1 cellular context compared by ENCODE assay signal in genomic region chr15:65049418-65049840, GRCh38.
A peak's percentile ranks its signal among the peaks of the same experiment; 100 is the strongest.
TF ChIP-seq lines count a peak whose summit lies in the region.

No MANE protein-coding gene starts in this region.

TF ChIP-seq in K562, 482 proteins besides CTCF, POLR2A, EP300 and RAD21 (continues in another document):
- TF ChIP-seq FOXJ2 (tag; IDR thresholded peaks at IDR 0.05) (no peak), POLR3G (IDR thresholded peaks at IDR 0.05; ENCODE audit: extremely low read depth, insufficient read length, insufficient replicate concordance) (no peak), SETDB1 (IDR thresholded peaks at IDR 0.05; ENCODE audit: low read length) (no peak), CTBP1 (IDR thresholded peaks at IDR 0.05; ENCODE audit: borderline replicate concordance) (no peak), SMARCA4 (IDR thresholded peaks at IDR 0.05) (no peak), ZFP36 (IDR thresholded peaks at IDR 0.05; ENCODE audit: low read depth, low read length, partially characterized antibody) (no peak), MCM2 (IDR thresholded peaks at IDR 0.05; ENCODE audit: low read depth) (no peak), NCOA2 (IDR thresholded peaks at IDR 0.05; ENCODE audit: partially characterized antibody in 2 of 2) (no peak), TCF7L2 (IDR thresholded peaks at IDR 0.05; ENCODE audit: low read depth, low read length) (no peak), ARHGAP35 (IDR thresholded peaks at IDR 0.05; ENCODE audit: partially characterized antibody) (no peak), MECOM (CRISPR knock-in tag; IDR thresholded peaks at IDR 0.05) (no peak), NCOR1 (IDR thresholded peaks at IDR 0.05) (no peak), GABPB2 (CRISPR knock-in tag; conservative IDR thresholded peaks at IDR 0.05) (no peak), ARID2 (IDR thresholded peaks at IDR 0.05) (no peak), HDAC6 (IDR thresholded peaks at IDR 0.05; ENCODE audit: low read depth, low read length) (no peak), ZNF184 (CRISPR knock-in tag; IDR thresholded peaks at IDR 0.05) (no peak), CCAR2 (IDR thresholded peaks at IDR 0.05; ENCODE audit: low read depth, low read length) (no peak), YY1 (IDR thresholded peaks at IDR 0.05; ENCODE audit: borderline replicate concordance in 1 of 3, control insufficient read depth in 1 of 3, extremely low read depth in 1 of 3, insufficient read depth in 3 of 3, insufficient read length in 1 of 3, insufficient replicate concordance in 2 of 3, low read depth in 1 of 3, low read length in 2 of 3) (no peak), ILF3 (IDR thresholded peaks at IDR 0.05; ENCODE audit: borderline replicate concordance) (no peak), ZNF224 (CRISPR knock-in tag; IDR thresholded peaks at IDR 0.05) (no peak), CBX8 (IDR thresholded peaks at IDR 0.05; ENCODE audit: borderline replicate concordance, extremely low read depth, low read depth, low read length, poor library complexity, severe bottlenecking) (no peak), ZNF583 (CRISPR knock-in tag; IDR thresholded peaks at IDR 0.05) (no peak), CREM (IDR thresholded peaks at IDR 0.05; ENCODE audit: low read depth) (peak; percentile 59), ZNF668 (CRISPR knock-in tag; IDR thresholded peaks at IDR 0.05) (no peak), KDM4B (IDR thresholded peaks at IDR 0.05; ENCODE audit: borderline replicate concordance in 2 of 2, low read depth in 1 of 2) (no peak), ASH1L (IDR thresholded peaks at IDR 0.05; ENCODE audit: borderline replicate concordance, low read depth, partially characterized antibody) (peak; percentile 79), BMI1 (IDR thresholded peaks at IDR 0.05; ENCODE audit: low read length) (peak; percentile 92), NFIX (CRISPR knock-in tag; IDR thresholded peaks at IDR 0.05; ENCODE audit: low read depth) (no peak), CEBPG (CRISPR knock-in tag; IDR thresholded peaks at IDR 0.05) (no peak), CEBPG (tag; conservative IDR thresholded peaks at IDR 0.05 in 1 of 2, IDR thresholded peaks at IDR 0.05 in 1 of 2) (no peak), ZBTB17 (CRISPR knock-in tag; IDR thresholded peaks at IDR 0.05) (no peak), ZNF584 (CRISPR knock-in tag; IDR thresholded peaks at IDR 0.05; ENCODE audit: low read depth) (no peak), CSDE1 (IDR thresholded peaks at IDR 0.05) (peak in 1 of 2 experiments; percentile 95; a peak in 2 of 4 replicates), FOXK1 (CRISPR knock-in tag; IDR thresholded peaks at IDR 0.05; ENCODE audit: borderline replicate concordance) (no peak), BRF1 (IDR thresholded peaks at IDR 0.05; ENCODE audit: borderline replicate concordance, extremely low read depth, insufficient read length) (no peak), CHD2 (IDR thresholded peaks at IDR 0.05; ENCODE audit: low read depth, low read length) (peak; percentile 66), DMBX1 (CRISPR knock-in tag; IDR thresholded peaks at IDR 0.05; ENCODE audit: borderline replicate concordance) (no peak), DACH1 (IDR thresholded peaks at IDR 0.05; ENCODE audit: partially characterized antibody) (no peak), TAF9B (IDR thresholded peaks at IDR 0.05; ENCODE audit: partially characterized antibody) (no peak), ZBTB11 (CRISPR knock-in tag; IDR thresholded peaks at IDR 0.05) (no peak), NFRKB (IDR thresholded peaks at IDR 0.05; ENCODE audit: low read depth) (no peak), CAMTA2 (CRISPR knock-in tag; conservative IDR thresholded peaks at IDR 0.05) (no peak)
- TF ChIP-seq, protein P1, sequence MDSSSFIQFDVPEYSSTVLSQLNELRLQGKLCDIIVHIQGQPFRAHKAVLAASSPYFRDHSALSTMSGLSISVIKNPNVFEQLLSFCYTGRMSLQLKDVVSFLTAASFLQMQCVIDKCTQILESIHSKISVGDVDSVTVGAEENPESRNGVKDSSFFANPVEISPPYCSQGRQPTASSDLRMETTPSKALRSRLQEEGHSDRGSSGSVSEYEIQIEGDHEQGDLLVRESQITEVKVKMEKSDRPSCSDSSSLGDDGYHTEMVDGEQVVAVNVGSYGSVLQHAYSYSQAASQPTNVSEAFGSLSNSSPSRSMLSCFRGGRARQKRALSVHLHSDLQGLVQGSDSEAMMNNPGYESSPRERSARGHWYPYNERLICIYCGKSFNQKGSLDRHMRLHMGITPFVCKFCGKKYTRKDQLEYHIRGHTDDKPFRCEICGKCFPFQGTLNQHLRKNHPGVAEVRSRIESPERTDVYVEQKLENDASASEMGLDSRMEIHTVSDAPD (CRISPR knock-in tag; IDR thresholded peaks at IDR 0.05): no peak
- TF ChIP-seq, protein P2, sequence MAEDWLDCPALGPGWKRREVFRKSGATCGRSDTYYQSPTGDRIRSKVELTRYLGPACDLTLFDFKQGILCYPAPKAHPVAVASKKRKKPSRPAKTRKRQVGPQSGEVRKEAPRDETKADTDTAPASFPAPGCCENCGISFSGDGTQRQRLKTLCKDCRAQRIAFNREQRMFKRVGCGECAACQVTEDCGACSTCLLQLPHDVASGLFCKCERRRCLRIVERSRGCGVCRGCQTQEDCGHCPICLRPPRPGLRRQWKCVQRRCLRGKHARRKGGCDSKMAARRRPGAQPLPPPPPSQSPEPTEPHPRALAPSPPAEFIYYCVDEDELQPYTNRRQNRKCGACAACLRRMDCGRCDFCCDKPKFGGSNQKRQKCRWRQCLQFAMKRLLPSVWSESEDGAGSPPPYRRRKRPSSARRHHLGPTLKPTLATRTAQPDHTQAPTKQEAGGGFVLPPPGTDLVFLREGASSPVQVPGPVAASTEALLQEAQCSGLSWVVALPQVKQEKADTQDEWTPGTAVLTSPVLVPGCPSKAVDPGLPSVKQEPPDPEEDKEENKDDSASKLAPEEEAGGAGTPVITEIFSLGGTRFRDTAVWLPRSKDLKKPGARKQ (CRISPR knock-in tag; IDR thresholded peaks at IDR 0.05): no peak
- TF ChIP-seq, protein P3, sequence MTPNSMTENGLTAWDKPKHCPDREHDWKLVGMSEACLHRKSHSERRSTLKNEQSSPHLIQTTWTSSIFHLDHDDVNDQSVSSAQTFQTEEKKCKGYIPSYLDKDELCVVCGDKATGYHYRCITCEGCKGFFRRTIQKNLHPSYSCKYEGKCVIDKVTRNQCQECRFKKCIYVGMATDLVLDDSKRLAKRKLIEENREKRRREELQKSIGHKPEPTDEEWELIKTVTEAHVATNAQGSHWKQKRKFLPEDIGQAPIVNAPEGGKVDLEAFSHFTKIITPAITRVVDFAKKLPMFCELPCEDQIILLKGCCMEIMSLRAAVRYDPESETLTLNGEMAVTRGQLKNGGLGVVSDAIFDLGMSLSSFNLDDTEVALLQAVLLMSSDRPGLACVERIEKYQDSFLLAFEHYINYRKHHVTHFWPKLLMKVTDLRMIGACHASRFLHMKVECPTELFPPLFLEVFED (CRISPR knock-in tag; conservative IDR thresholded peaks at IDR 0.05): no peak
- TF ChIP-seq, protein P4, sequence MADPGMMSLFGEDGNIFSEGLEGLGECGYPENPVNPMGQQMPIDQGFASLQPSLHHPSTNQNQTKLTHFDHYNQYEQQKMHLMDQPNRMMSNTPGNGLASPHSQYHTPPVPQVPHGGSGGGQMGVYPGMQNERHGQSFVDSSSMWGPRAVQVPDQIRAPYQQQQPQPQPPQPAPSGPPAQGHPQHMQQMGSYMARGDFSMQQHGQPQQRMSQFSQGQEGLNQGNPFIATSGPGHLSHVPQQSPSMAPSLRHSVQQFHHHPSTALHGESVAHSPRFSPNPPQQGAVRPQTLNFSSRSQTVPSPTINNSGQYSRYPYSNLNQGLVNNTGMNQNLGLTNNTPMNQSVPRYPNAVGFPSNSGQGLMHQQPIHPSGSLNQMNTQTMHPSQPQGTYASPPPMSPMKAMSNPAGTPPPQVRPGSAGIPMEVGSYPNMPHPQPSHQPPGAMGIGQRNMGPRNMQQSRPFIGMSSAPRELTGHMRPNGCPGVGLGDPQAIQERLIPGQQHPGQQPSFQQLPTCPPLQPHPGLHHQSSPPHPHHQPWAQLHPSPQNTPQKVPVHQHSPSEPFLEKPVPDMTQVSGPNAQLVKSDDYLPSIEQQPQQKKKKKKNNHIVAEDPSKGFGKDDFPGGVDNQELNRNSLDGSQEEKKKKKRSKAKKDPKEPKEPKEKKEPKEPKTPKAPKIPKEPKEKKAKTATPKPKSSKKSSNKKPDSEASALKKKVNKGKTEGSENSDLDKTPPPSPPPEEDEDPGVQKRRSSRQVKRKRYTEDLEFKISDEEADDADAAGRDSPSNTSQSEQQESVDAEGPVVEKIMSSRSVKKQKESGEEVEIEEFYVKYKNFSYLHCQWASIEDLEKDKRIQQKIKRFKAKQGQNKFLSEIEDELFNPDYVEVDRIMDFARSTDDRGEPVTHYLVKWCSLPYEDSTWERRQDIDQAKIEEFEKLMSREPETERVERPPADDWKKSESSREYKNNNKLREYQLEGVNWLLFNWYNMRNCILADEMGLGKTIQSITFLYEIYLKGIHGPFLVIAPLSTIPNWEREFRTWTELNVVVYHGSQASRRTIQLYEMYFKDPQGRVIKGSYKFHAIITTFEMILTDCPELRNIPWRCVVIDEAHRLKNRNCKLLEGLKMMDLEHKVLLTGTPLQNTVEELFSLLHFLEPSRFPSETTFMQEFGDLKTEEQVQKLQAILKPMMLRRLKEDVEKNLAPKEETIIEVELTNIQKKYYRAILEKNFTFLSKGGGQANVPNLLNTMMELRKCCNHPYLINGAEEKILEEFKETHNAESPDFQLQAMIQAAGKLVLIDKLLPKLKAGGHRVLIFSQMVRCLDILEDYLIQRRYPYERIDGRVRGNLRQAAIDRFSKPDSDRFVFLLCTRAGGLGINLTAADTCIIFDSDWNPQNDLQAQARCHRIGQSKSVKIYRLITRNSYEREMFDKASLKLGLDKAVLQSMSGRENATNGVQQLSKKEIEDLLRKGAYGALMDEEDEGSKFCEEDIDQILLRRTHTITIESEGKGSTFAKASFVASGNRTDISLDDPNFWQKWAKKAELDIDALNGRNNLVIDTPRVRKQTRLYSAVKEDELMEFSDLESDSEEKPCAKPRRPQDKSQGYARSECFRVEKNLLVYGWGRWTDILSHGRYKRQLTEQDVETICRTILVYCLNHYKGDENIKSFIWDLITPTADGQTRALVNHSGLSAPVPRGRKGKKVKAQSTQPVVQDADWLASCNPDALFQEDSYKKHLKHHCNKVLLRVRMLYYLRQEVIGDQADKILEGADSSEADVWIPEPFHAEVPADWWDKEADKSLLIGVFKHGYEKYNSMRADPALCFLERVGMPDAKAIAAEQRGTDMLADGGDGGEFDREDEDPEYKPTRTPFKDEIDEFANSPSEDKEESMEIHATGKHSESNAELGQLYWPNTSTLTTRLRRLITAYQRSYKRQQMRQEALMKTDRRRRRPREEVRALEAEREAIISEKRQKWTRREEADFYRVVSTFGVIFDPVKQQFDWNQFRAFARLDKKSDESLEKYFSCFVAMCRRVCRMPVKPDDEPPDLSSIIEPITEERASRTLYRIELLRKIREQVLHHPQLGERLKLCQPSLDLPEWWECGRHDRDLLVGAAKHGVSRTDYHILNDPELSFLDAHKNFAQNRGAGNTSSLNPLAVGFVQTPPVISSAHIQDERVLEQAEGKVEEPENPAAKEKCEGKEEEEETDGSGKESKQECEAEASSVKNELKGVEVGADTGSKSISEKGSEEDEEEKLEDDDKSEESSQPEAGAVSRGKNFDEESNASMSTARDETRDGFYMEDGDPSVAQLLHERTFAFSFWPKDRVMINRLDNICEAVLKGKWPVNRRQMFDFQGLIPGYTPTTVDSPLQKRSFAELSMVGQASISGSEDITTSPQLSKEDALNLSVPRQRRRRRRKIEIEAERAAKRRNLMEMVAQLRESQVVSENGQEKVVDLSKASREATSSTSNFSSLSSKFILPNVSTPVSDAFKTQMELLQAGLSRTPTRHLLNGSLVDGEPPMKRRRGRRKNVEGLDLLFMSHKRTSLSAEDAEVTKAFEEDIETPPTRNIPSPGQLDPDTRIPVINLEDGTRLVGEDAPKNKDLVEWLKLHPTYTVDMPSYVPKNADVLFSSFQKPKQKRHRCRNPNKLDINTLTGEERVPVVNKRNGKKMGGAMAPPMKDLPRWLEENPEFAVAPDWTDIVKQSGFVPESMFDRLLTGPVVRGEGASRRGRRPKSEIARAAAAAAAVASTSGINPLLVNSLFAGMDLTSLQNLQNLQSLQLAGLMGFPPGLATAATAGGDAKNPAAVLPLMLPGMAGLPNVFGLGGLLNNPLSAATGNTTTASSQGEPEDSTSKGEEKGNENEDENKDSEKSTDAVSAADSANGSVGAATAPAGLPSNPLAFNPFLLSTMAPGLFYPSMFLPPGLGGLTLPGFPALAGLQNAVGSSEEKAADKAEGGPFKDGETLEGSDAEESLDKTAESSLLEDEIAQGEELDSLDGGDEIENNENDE (IDR thresholded peaks at IDR 0.05; ENCODE audit: low read depth, low read length): no peak
- TF ChIP-seq, protein P5, sequence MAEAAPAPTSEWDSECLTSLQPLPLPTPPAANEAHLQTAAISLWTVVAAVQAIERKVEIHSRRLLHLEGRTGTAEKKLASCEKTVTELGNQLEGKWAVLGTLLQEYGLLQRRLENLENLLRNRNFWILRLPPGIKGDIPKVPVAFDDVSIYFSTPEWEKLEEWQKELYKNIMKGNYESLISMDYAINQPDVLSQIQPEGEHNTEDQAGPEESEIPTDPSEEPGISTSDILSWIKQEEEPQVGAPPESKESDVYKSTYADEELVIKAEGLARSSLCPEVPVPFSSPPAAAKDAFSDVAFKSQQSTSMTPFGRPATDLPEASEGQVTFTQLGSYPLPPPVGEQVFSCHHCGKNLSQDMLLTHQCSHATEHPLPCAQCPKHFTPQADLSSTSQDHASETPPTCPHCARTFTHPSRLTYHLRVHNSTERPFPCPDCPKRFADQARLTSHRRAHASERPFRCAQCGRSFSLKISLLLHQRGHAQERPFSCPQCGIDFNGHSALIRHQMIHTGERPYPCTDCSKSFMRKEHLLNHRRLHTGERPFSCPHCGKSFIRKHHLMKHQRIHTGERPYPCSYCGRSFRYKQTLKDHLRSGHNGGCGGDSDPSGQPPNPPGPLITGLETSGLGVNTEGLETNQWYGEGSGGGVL (CRISPR knock-in tag; IDR thresholded peaks at IDR 0.05): no peak
